11 cellular contexts compared by ENCODE assay signal in the genomic region with DNA sequence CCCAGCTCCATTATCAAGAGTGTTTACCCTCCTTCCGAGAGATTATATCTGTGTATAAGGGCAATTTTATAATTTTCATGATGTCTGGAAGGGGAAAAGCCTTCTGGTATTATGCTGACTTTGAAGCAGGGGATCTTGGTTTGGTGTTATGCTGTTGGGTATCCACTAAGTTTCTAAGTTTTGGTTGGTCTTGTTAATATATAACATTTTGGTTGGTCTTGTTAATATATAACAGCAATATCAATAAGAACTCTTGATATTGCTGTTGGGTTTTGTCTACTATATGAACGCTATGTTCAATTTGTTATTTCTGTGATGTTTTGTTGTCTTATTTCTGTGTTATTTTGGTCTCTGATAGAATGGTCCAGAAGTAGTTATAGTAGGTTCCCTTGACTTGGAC.
"Had no signal": no experiment of that assay in that cellular context is flagged by ENCODE, and none has a peak within 500 bp of the region (broad histone marks: within the 10 kb centered on the region; RNA-seq: fewer than 3 reads in every experiment).

No MANE protein-coding gene starts in this region.

- H3K36me3 ChIP-seq: HAP-1 had no signal

- H2AFZ ChIP-seq: GM23248, GM23338 had no signal

- H3K4me3 ChIP-seq: GM23248, GM23338, HAP-1 had no signal

- H3K4me2 ChIP-seq: GM23338 had no signal

- H3K27ac ChIP-seq: GM23248 had no signal

- FAIRE-seq: H1, H54 had no signal

- ATAC-seq: GM23338, HCT116 had no signal

- H3K9me3 ChIP-seq: HAP-1 had no signal

- DNase-seq: GM23248, GOT3, H7, H9, HCEC 1CT, HFFc6 had no signal

- H3K9ac ChIP-seq: GM23248 had no signal

- H3K4me1 ChIP-seq: HAP-1 had no signal
